In the genomic region with DNA sequence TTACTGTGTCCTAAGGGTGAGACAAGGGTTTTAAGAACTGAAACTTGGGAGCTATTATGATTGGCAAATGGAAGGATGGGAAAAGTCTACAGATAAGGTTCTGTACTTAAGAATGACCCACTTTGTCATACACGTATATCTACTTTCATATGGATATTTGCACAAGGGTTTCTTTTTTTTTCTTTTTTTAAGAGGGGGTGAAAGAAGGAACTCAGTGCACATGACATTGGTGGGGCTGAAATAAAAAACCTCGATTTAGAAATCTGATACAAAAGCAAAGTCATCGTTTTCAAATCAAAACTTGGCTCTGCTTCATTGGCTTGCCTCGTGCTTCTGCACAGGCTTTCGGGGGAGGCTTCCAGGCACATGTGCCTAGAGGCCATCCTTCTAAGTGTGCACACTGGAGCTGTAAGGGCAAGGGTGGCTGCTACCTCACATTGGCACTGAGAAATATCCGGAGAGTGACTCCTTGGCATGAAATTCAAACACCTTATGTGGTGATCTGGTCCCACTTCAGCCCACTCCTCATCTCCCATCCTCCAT, we compare ENCODE assay signal across 19 cellular contexts.
"Had no signal": no experiment of that assay in that cellular context is flagged by ENCODE, and none has a peak within 500 bp of the region (broad histone marks: within the 10 kb centered on the region; RNA-seq: fewer than 3 reads in every experiment).

No MANE protein-coding gene starts in this region.

- H3K27me3 Mint-ChIP-seq: stimulated activated naive CD8-positive, alpha-beta T cell treated with anti-CD3 and anti-CD28 coated beads, Interleukin-15, amount 100 ng/mL, for 72 hours had no signal

- H3K4me1 ChIP-seq: breast epithelium, psoas muscle, sigmoid colon, testis had no signal

- H3K27me3 ChIP-seq: breast epithelium, dorsolateral prefrontal cortex, sigmoid colon, testis had no signal

- H3K27ac Mint-ChIP-seq: activated CD4-positive, alpha-beta memory T cell treated with anti-CD3 and anti-CD28 coated beads, Interleukin-2, amount 10 ng/mL, durations not matched to agents 7 days and 5 days; activated naive CD8-positive, alpha-beta T cell treated with anti-CD3 and anti-CD28 coated beads, Interleukin-2, amount 10 ng/mL, durations not matched to agents 7 days and 5 days; nephron; stimulated activated naive CD8-positive, alpha-beta T cell treated with anti-CD3 and anti-CD28 coated beads, Interleukin-15, amount 100 ng/mL, for 72 hours had no signal

- H3K9me3 Mint-ChIP-seq: stimulated activated naive CD8-positive, alpha-beta T cell treated with anti-CD3 and anti-CD28 coated beads, Interleukin-15, amount 100 ng/mL, for 72 hours had no signal

- H3K36me3 ChIP-seq: breast epithelium, heart left ventricle, sigmoid colon had no signal

- H3K4me3 ChIP-seq: breast epithelium, dorsolateral prefrontal cortex, heart left ventricle, psoas muscle, sigmoid colon, testis had no signal

- H3K9me3 ChIP-seq: breast epithelium, heart left ventricle, psoas muscle, sigmoid colon, testis had no signal

- H3K4me3 Mint-ChIP-seq: activated CD4-positive, alpha-beta memory T cell treated with anti-CD3 and anti-CD28 coated beads, Interleukin-2, amount 10 ng/mL, durations not matched to agents 7 days and 5 days; activated naive CD8-positive, alpha-beta T cell treated with anti-CD3 and anti-CD28 coated beads, Interleukin-2, amount 10 ng/mL, durations not matched to agents 7 days and 5 days; activated T-cell treated with anti-CD3 and anti-CD28 coated beads, Interleukin-2, amount 50 U/mL, for 72 hours; nephron; stimulated activated naive CD8-positive, alpha-beta T cell treated with anti-CD3 and anti-CD28 coated beads, Interleukin-15, amount 100 ng/mL, for 72 hours had no signal

- H3K27ac ChIP-seq: dorsolateral prefrontal cortex, psoas muscle, sigmoid colon, testis had no signal

- H3K4me1 Mint-ChIP-seq: nephron had no signal

- ATAC-seq: activated T-cell treated with anti-CD3 and anti-CD28 coated beads, Interleukin-2, amount 50 U/mL, for 72 hours; heart left ventricle; psoas muscle; stimulated activated naive CD8-positive, alpha-beta T cell treated with anti-CD3 and anti-CD28 coated beads, Interleukin-15, amount 100 ng/mL, for 72 hours had no signal

- DNase-seq: activated CD4-positive, alpha-beta memory T cell treated with anti-CD3 and anti-CD28 coated beads, Interleukin-2, amount 10 ng/mL, durations not matched to agents 7 days and 5 days; activated CD4-positive, alpha-beta T cell treated with anti-CD3 and anti-CD28 coated beads for 1 hour; activated CD8-positive, alpha-beta memory T cell treated with anti-CD3 and anti-CD28 coated beads, Interleukin-2, amount 50 U/mL, for 4 hours; activated naive CD8-positive, alpha-beta T cell treated with anti-CD3 and anti-CD28 coated beads, Interleukin-2, amount 10 ng/mL, durations not matched to agents 7 days and 5 days; activated T-cell treated with anti-CD3 and anti-CD28 coated beads, Interleukin-2, amount 50 U/mL, for 72 hours; anterior cingulate cortex; dorsolateral prefrontal cortex; heart left ventricle; mesenchymal stem cell; occipital lobe; psoas muscle; sigmoid colon; stimulated activated CD4-positive, alpha-beta T cell treated with anti-CD3 and anti-CD28 coated beads, Interleukin-12 subunit alpha, Interleukin-12 subunit beta, amount 100 ng/mL, for 4 hours; stimulated activated CD8-positive, alpha-beta memory T cell treated with anti-CD3 and anti-CD28 coated beads, Interleukin-4, amount 100 ng/mL, for 48 hours; stimulated activated naive CD8-positive, alpha-beta T cell treated with anti-CD3 and anti-CD28 coated beads, Interleukin-15, amount 100 ng/mL, for 72 hours; T-helper 2 cell; testis had no signal
